ENCODE assay signal across 19 cellular contexts in the genomic region with DNA sequence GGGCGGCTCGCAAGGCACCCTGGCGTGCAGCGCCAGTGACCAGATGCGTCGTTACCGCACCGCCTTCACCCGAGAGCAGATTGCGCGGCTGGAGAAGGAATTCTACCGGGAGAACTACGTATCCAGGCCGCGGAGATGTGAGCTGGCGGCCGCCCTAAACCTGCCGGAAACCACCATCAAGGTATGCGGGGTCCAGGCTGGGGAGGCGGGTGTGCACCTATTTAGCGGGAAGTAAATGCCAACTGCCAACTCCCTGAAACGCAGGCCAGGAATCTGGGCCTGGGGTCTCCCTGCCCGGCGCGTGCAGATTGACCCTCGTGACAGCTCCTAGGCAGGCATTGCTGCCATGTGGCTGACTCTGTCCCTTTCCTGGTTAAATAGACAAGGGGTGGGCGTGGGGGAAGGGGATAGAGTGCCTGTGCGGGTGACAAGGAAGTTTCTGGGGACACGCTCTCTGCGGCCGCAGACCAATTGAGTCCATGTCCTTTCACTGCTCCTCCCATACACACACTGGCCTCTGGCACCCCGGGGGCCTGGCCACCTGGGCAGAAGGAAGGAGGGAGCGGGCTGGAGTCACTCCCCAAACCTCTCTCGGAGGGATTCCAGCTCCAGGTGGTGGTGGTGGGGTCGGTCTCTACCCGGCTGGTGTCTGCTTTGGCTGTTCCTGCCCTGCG. TPM values are rescaled to one million over a fixed set of nuclear protein-coding genes. Genes with fewer than 3 reads are reported as not detected.
DNase-seq lines count a peak whose midpoint lies in the region; ATAC-seq and TF ChIP-seq lines count a peak whose summit lies in the region.
"Had no signal": no experiment of that assay in that cellular context is flagged by ENCODE, and none has a peak within 500 bp of the region (broad histone marks: within the 10 kb centered on the region; RNA-seq: fewer than 3 reads in every experiment).

No MANE protein-coding gene starts in this region.

- intact Hi-C loops in testis (cut with DNase I; ENCODE audit: low total_unique reads) (no loop called here), tibial artery (cut with DNase I; ENCODE audit: low total_unique reads) (no loop called here)

- H3K9ac ChIP-seq in muscle layer of colon (ENCODE audit: low read length) = no peak overlapping the region

- no peak for TF ChIP-seq CTCF in testis (IDR thresholded peaks at IDR 0.05)
- no peak for TF ChIP-seq CTCF in tibial artery (IDR thresholded peaks at IDR 0.05)
- TF ChIP-seq CTCF in brain microvascular endothelial cell (IDR thresholded peaks at IDR 0.05; ENCODE audit: low read depth, low read length, missing control alignments) = no peak

- no peak for TF ChIP-seq POLR2A in testis (IDR thresholded peaks at IDR 0.05)

- H3K4me1 Mint-ChIP-seq in effector memory CD8-positive, alpha-beta T cell (ENCODE audit: low read depth in 2 of 2) = peaks cover 13 to 25% of the 10 kb centered on the region in 2 donors

- H3K27me3 ChIP-seq in muscle layer of colon (ENCODE audit: control insufficient read depth in 1 of 2, insufficient read depth in 2 of 2, low read length in 2 of 2) (peaks cover 99 to 100% of the 10 kb centered on the region in 2 donors), testis (no peaks in the 10 kb centered on the region), tibial artery (peaks cover 6 to 100% of the 10 kb centered on the region in 2 donors), brain microvascular endothelial cell (replicated peaks) (peaks cover 100% of the 10 kb centered on the region)

- ATAC-seq in effector memory CD8-positive, alpha-beta T cell (replicated peaks) = no peak

- H3K27ac ChIP-seq in muscle layer of colon (ENCODE audit: low read depth, low read length) = no peak overlapping the region
- no peak overlapping the region for H3K27ac ChIP-seq in testis
- H3K27ac ChIP-seq in tibial artery = no peak overlapping the region
- no peak overlapping the region for H3K27ac ChIP-seq in brain microvascular endothelial cell
- H3K27ac ChIP-seq: RWPE1, sigmoid colon had no signal

- H3K4me3 ChIP-seq in muscle layer of colon (ENCODE audit: low read depth in 1 of 2, low read length in 2 of 2) (peak overlapping the region; percentile 21 to 29), testis (peak overlapping the region; percentile 29 to 31), tibial artery (peak overlapping the region in 1 of 2 donors; percentile 37), brain microvascular endothelial cell (ENCODE audit: low read depth, low read length) (no peak overlapping the region)

- H3K9me3 Mint-ChIP-seq in effector memory CD8-positive, alpha-beta T cell = no peaks in the 10 kb centered on the region
- H3K9me3 Mint-ChIP-seq: activated CD4-positive, alpha-beta memory T cell treated with anti-CD3 and anti-CD28 coated beads for 36 hours had no signal

- in situ Hi-C loops in brain microvascular endothelial cell (cut with HindIII; ENCODE audit: low pct_ligation_motif_present, low sequenced_read_pairs) = no loop called here

- H3K27me3 Mint-ChIP-seq in effector memory CD8-positive, alpha-beta T cell = peaks cover 89 to 100% of the 10 kb centered on the region in 2 donors

- peak; percentile 54 for DNase-seq in activated CD8-positive, alpha-beta memory T cell treated with anti-CD3 and anti-CD28 coated beads, Interleukin-2, amount 50 U/mL, for 48 hours
- DNase-seq in activated CD8-positive, alpha-beta memory T cell treated with anti-CD3 and anti-CD28 coated beads for 24 hours = no peak
- no peak for DNase-seq in effector memory CD8-positive, alpha-beta T cell
- DNase-seq in testis (no peak), tibial artery (no peak), NOMO-1 treated with DMSO at 0.1 percent for 48 hours (lab: John Stamatoyannopoulos, UW; ENCODE audit: unreplicated experiment) (no peak), brain microvascular endothelial cell (no peak)
- DNase-seq: activated CD4-positive, alpha-beta memory T cell treated with anti-CD3 and anti-CD28 coated beads for 36 hours; activated naive CD4-positive, alpha-beta T cell; NCI-H1436 treated with DMSO at 0.1 percent for 48 hours; NCI-H524 treated with DMSO at 0.1 percent for 48 hours; sigmoid colon; T-helper 9 cell had no signal

- WGBS in testis, 2 donors = 8 to 13% methylated on average over 15 to 37 of the region's 37 CpGs

- no peaks in the 10 kb centered on the region for H3K9me3 ChIP-seq in muscle layer of colon (ENCODE audit: low read length)
- H3K9me3 ChIP-seq in testis = no peaks in the 10 kb centered on the region
- no peaks in the 10 kb centered on the region for H3K9me3 ChIP-seq in tibial artery
- H3K9me3 ChIP-seq: sigmoid colon had no signal

- H3K27ac Mint-ChIP-seq in effector memory CD8-positive, alpha-beta T cell = no peak overlapping the region
- H3K27ac Mint-ChIP-seq: activated CD4-positive, alpha-beta memory T cell treated with anti-CD3 and anti-CD28 coated beads for 36 hours had no signal

- H3K36me3 Mint-ChIP-seq in effector memory CD8-positive, alpha-beta T cell (ENCODE audit: insufficient read depth) = peaks cover 8% of the 10 kb centered on the region

- H3K4me1 ChIP-seq in muscle layer of colon (ENCODE audit: insufficient read depth, low read length) (peaks cover 31% of the 10 kb centered on the region), testis (peaks cover 21% of the 10 kb centered on the region), tibial artery (peaks cover 0 to 43% (median 38%) of the 10 kb centered on the region in 4 donors)

- H3K4me3 Mint-ChIP-seq in effector memory CD8-positive, alpha-beta T cell = peak overlapping the region; percentile 1 to 25
- H3K4me3 Mint-ChIP-seq: activated CD4-positive, alpha-beta memory T cell treated with anti-CD3 and anti-CD28 coated beads for 36 hours had no signal

- H3K36me3 ChIP-seq in muscle layer of colon (ENCODE audit: insufficient read depth, low read length) (no peaks in the 10 kb centered on the region), testis (ENCODE audit: low read depth, missing control alignments) (no peaks in the 10 kb centered on the region), tibial artery (no peaks in the 10 kb centered on the region), brain microvascular endothelial cell (replicated peaks) (no peaks in the 10 kb centered on the region)
- H3K36me3 ChIP-seq: sigmoid colon had no signal

RNA-seq across cellular contexts. Expression of a gene that starts 2.7 kb away (rescaled TPM):
- total RNA-seq in testis = under 1 TPM; 0.25 to 0.63 TPM
- polyA plus RNA-seq in testis (ENCODE audit: insufficient read depth, low read depth, low replicate concordance) = 1.4 TPM
- total RNA-seq: A673; activated CD4-positive, alpha-beta memory T cell treated with anti-CD3 and anti-CD28 coated beads for 36 hours; cardiac septum; mononuclear cell; sigmoid colon had no signal
- polyA plus RNA-seq: esophagus had no signal

RNA-seq across cellular contexts. Expression of a gene that starts 45.4 kb away (rescaled TPM):
- total RNA-seq in testis = not detected
- 0.30 TPM for polyA plus RNA-seq in testis (ENCODE audit: insufficient read depth, low read depth, low replicate concordance)
- total RNA-seq: A673; activated CD4-positive, alpha-beta memory T cell treated with anti-CD3 and anti-CD28 coated beads for 36 hours; cardiac septum had no signal
- polyA plus RNA-seq: esophagus had no signal
